In the genomic region with DNA sequence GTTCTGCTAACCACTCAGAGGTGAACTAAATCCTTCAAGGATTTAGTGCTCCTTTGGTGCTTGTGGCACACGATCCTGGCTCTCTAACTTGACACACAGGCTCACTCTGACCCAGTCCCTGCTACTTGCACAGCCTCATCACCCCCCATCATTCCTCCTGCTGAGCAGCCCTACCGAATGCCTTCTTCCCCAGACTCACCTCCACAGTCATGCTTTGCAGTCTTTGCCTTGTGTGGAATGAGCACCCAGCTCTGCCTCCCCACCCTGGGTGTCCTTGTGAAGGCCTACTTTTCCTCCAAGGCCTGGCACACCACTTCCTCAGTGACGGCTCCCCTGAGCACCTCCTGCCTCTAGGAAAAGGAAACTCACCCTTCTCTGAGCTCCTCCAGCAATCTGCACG, we compare ENCODE assay signal across 25 cellular contexts. TPM values are rescaled to one million over a fixed set of nuclear protein-coding genes. Genes with fewer than 3 reads are reported as not detected.
DNase-seq lines count a peak whose midpoint lies in the region; ATAC-seq, FAIRE-seq and TF ChIP-seq lines count a peak whose summit lies in the region.
"Had no signal": no experiment of that assay in that cellular context is flagged by ENCODE, and none has a peak within 500 bp of the region (broad histone marks: within the 10 kb centered on the region; RNA-seq: fewer than 3 reads in every experiment).

No MANE protein-coding gene starts in this region.

- intact Hi-C loops in CD4-positive, alpha-beta T cell (cut with DNase I, micrococcal nuclease) = no loop called here

- no peaks in the 10 kb centered on the region for H3K27me3 ChIP-seq in CD4-positive, alpha-beta T cell (ENCODE audit: control insufficient read depth, insufficient read depth, low read length)
- no peaks in the 10 kb centered on the region for H3K27me3 ChIP-seq in small intestine (ENCODE audit: control insufficient read depth in 2 of 2, insufficient read depth in 2 of 2, low read length in 2 of 2)
- H3K27me3 ChIP-seq: cardiac muscle cell, uterus had no signal

- no peaks in the 10 kb centered on the region for H3K4me1 ChIP-seq in small intestine (ENCODE audit: control insufficient read depth in 2 of 2, insufficient read depth in 1 of 2, low read depth in 1 of 2, low read length in 1 of 2)
- H3K4me1 ChIP-seq: uterus had no signal

- no peaks in the 10 kb centered on the region for H3K36me3 ChIP-seq in small intestine (ENCODE audit: control insufficient read depth in 2 of 2, insufficient read depth in 2 of 2, low read length in 2 of 2)
- H3K36me3 ChIP-seq: cardiac muscle cell, uterus had no signal

- H3K4me3 Mint-ChIP-seq in activated CD8-positive, alpha-beta memory T cell treated with anti-CD3 and anti-CD28 coated beads, Interleukin-2, amount 10 ng/mL, durations not matched to agents 7 days and 5 days = peak overlapping the region; percentile 51
- H3K4me3 Mint-ChIP-seq in CD4-positive, alpha-beta T cell = no peak overlapping the region
- H3K4me3 Mint-ChIP-seq: CD14-positive monocyte, immature natural killer cell had no signal

- no peak overlapping the region for H3K4me3 ChIP-seq in small intestine (ENCODE audit: low read depth in 1 of 2, low read length in 2 of 2)
- H3K4me3 ChIP-seq: cardiac muscle cell, uterus had no signal

- ATAC-seq in activated CD8-positive, alpha-beta memory T cell treated with anti-CD3 and anti-CD28 coated beads, Interleukin-2, amount 10 ng/mL, durations not matched to agents 7 days and 5 days = no peak
- no peak for ATAC-seq in CD4-positive, alpha-beta T cell (ENCODE audit: poor library complexity)
- ATAC-seq: left ventricle myocardium superior had no signal

- H3K27me3 Mint-ChIP-seq in activated CD8-positive, alpha-beta memory T cell treated with anti-CD3 and anti-CD28 coated beads, Interleukin-2, amount 10 ng/mL, durations not matched to agents 7 days and 5 days = no peaks in the 10 kb centered on the region
- no peaks in the 10 kb centered on the region for H3K27me3 Mint-ChIP-seq in CD4-positive, alpha-beta T cell

- CTCF ChIA-PET in activated CD8-positive, alpha-beta memory T cell treated with anti-CD3 and anti-CD28 coated beads, Interleukin-2, amount 10 ng/mL, durations not matched to agents 7 days and 5 days (lab: Charles Lee) = interaction anchor here (1.6 to 21.6 kb wide), 4 partner anchors 8 to 54 kb away, joined by 5 to 541 read pairs (median 148); partner anchors contain the start of genes CIDEB, DHRS1, LTB4R and LTB4R2
- CTCF ChIA-PET in CD4-positive, alpha-beta T cell (lab: Charles Lee) = interaction anchor here (0.9 to 1.9 kb wide), 2 partner anchors 57 to 187 kb away, joined by 3 to 5 read pairs; partner anchors contain the start of gene CIDEB

- H3K9me3 Mint-ChIP-seq in activated CD8-positive, alpha-beta memory T cell treated with anti-CD3 and anti-CD28 coated beads, Interleukin-2, amount 10 ng/mL, durations not matched to agents 7 days and 5 days (ENCODE audit: low read depth) = no peaks in the 10 kb centered on the region
- no peaks in the 10 kb centered on the region for H3K9me3 Mint-ChIP-seq in CD4-positive, alpha-beta T cell
- H3K9me3 Mint-ChIP-seq: CD14-positive monocyte, immature natural killer cell had no signal

- DNase-seq in activated CD8-positive, alpha-beta memory T cell treated with anti-CD3 and anti-CD28 coated beads, Interleukin-2, amount 10 ng/mL, durations not matched to agents 7 days and 5 days = no peak
- DNase-seq in activated CD8-positive, alpha-beta memory T cell treated with anti-CD3 and anti-CD28 coated beads, Interleukin-2, amount 50 U/mL, for 4 hours = no peak
- DNase-seq in CD4-positive, alpha-beta T cell = peak in 1 of 10 experiments; percentile 25
- DNase-seq in UCSD-AML1 (lab: John Stamatoyannopoulos, UW; ENCODE audit: unreplicated experiment) (peak; percentile 49), mesenteric fat pad (ENCODE audit: low spot score) (peak; percentile 82), NCI-H1105 (lab: John Stamatoyannopoulos, UW) (no peak), small intestine (no peak)
- DNase-seq in stimulated activated CD4-positive, alpha-beta T cell treated with anti-CD3 and anti-CD28 coated beads, Interleukin-4, amount 100 ng/mL, for 4 hours = no peak
- DNase-seq: activated CD4-positive, alpha-beta T cell treated with anti-CD3 and anti-CD28 coated beads for 4 hours; amniotic stem cell; DMS 273 treated with DMSO at 0.1 percent for 48 hours; immature natural killer cell; left ventricle myocardium superior; NCI-H1436; NCI-H524; nucleus accumbens; SK-N-SH; substantia nigra; uterus had no signal

- POLR2A ChIA-PET in CD4-positive, alpha-beta T cell (lab: Charles Lee) = interaction anchor here (3.6 kb wide), 1 partner anchor 8 kb away, joined by 20 read pairs; the partner anchor contains the start of gene TINF2

- FAIRE-seq in small intestine (lab: Jason Lieb, UNC) = no peak
- FAIRE-seq: G401.6, RCC 7860, TTC549 had no signal

- no peak for TF ChIP-seq CTCF in CD4-positive, alpha-beta T cell (IDR thresholded peaks at IDR 0.05)

- peaks cover 50% of the 10 kb centered on the region for H3K4me1 Mint-ChIP-seq in activated CD8-positive, alpha-beta memory T cell treated with anti-CD3 and anti-CD28 coated beads, Interleukin-2, amount 10 ng/mL, durations not matched to agents 7 days and 5 days
- peaks cover 21% of the 10 kb centered on the region for H3K4me1 Mint-ChIP-seq in CD4-positive, alpha-beta T cell (ENCODE audit: low read depth)

- H3K27ac Mint-ChIP-seq in activated CD8-positive, alpha-beta memory T cell treated with anti-CD3 and anti-CD28 coated beads, Interleukin-2, amount 10 ng/mL, durations not matched to agents 7 days and 5 days = peak overlapping the region; percentile 57
- peak overlapping the region; percentile 57 for H3K27ac Mint-ChIP-seq in CD4-positive, alpha-beta T cell

- H3K36me3 Mint-ChIP-seq in activated CD8-positive, alpha-beta memory T cell treated with anti-CD3 and anti-CD28 coated beads, Interleukin-2, amount 10 ng/mL, durations not matched to agents 7 days and 5 days = peaks cover 10% of the 10 kb centered on the region
- H3K36me3 Mint-ChIP-seq in CD4-positive, alpha-beta T cell (ENCODE audit: low read depth) = peaks cover 24% of the 10 kb centered on the region

- H3K9me3 ChIP-seq in CD4-positive, alpha-beta T cell (ENCODE audit: control insufficient read depth, low read length) = no peaks in the 10 kb centered on the region
- no peaks in the 10 kb centered on the region for H3K9me3 ChIP-seq in small intestine (ENCODE audit: control insufficient read depth, low read depth)
- H3K9me3 ChIP-seq: SK-N-SH, uterus had no signal

- H3K27ac ChIP-seq in CD4-positive, alpha-beta T cell (ENCODE audit: low read depth, low read length) = no peak overlapping the region
- H3K27ac ChIP-seq in small intestine (ENCODE audit: low read depth in 1 of 2, low read length in 1 of 2) = no peak overlapping the region
- H3K27ac ChIP-seq: cardiac muscle cell, epithelial cell of prostate, uterus had no signal

- WGBS in small intestine, 3 donors = 62 to 74% (median 68%) methylated on average over 4 of the region's 4 CpGs

RNA-seq across cellular contexts. Expression of gene TINF2, which starts 7.9 kb away (rescaled TPM):
- total RNA-seq in activated CD8-positive, alpha-beta memory T cell treated with anti-CD3 and anti-CD28 coated beads, Interleukin-2, amount 10 ng/mL, durations not matched to agents 7 days and 5 days = 100 to 1,000 TPM; 111 to 130 TPM
- total RNA-seq in CD4-positive, alpha-beta T cell = 100 to 1,000 TPM; 110 to 113 TPM
- 73.3 TPM for total RNA-seq in mesenteric fat pad
- 10 to 100 TPM; 33.5 to 42.4 (median 38.0) TPM for polyA plus RNA-seq in small intestine

RNA-seq across cellular contexts. Expression of gene TGM1, which starts 12.6 kb away (rescaled TPM):
- 1 to 10 TPM; 3.0 to 5.1 TPM for total RNA-seq in activated CD8-positive, alpha-beta memory T cell treated with anti-CD3 and anti-CD28 coated beads, Interleukin-2, amount 10 ng/mL, durations not matched to agents 7 days and 5 days
- total RNA-seq in CD4-positive, alpha-beta T cell = 1 to 10 TPM; 3.5 to 3.9 TPM
- total RNA-seq in mesenteric fat pad = 0.77 TPM
- 1 to 10 TPM; 1.5 to 3.4 (median 1.6) TPM for polyA plus RNA-seq in small intestine
- polyA plus RNA-seq: cardiac muscle cell, CD14-positive monocyte had no signal

RNA-seq across cellular contexts. Expression of gene GMPR2, which starts 17.6 kb away (rescaled TPM):
- 10 to 100 TPM; 70.6 to 71.3 TPM for total RNA-seq in activated CD8-positive, alpha-beta memory T cell treated with anti-CD3 and anti-CD28 coated beads, Interleukin-2, amount 10 ng/mL, durations not matched to agents 7 days and 5 days
- 10 to 100 TPM; 22.2 to 24.8 TPM for total RNA-seq in CD4-positive, alpha-beta T cell
- 46.5 TPM for total RNA-seq in mesenteric fat pad
- polyA plus RNA-seq in small intestine = 10 to 100 TPM; 57.4 to 81.0 (median 71.1) TPM

RNA-seq across cellular contexts. Expression of gene NEDD8, which starts 18.2 kb away (rescaled TPM):
- total RNA-seq in activated CD8-positive, alpha-beta memory T cell treated with anti-CD3 and anti-CD28 coated beads, Interleukin-2, amount 10 ng/mL, durations not matched to agents 7 days and 5 days = 100 to 1,000 TPM; 181 to 205 TPM
- total RNA-seq in CD4-positive, alpha-beta T cell = 10 to 100 TPM; 42.0 to 43.5 TPM
- 169 TPM for total RNA-seq in mesenteric fat pad
- polyA plus RNA-seq in small intestine = 100 to 1,000 TPM; 182 to 225 (median 217) TPM

RNA-seq across cellular contexts. Expression of gene RABGGTA, which starts 21.0 kb away (rescaled TPM):
- total RNA-seq in activated CD8-positive, alpha-beta memory T cell treated with anti-CD3 and anti-CD28 coated beads, Interleukin-2, amount 10 ng/mL, durations not matched to agents 7 days and 5 days = 10 to 100 TPM; 34.3 to 44.6 TPM
- 10 to 100 TPM; 52.3 to 55.2 TPM for total RNA-seq in CD4-positive, alpha-beta T cell
- total RNA-seq in mesenteric fat pad = 17.0 TPM
- 10 to 100 TPM; 27.1 to 58.6 (median 44.9) TPM for polyA plus RNA-seq in small intestine

Comparison
In these comparisons a context has a peak if more than half of its experiments do, and no peak if none do; other contexts are left out.
1. DNase-seq: peak in UCSD-AML1 (single experiment) and mesenteric fat pad (single experiment); none in activated CD8-positive, alpha-beta memory T cell treated with anti-CD3 and anti-CD28 coated beads, Interleukin-2, amount 10 ng/mL, durations not matched to agents 7 days and 5 days (single experiment), activated CD8-positive, alpha-beta memory T cell treated with anti-CD3 and anti-CD28 coated beads, Interleukin-2, amount 50 U/mL, for 4 hours (single experiment), stimulated activated CD4-positive, alpha-beta T cell treated with anti-CD3 and anti-CD28 coated beads, Interleukin-4, amount 100 ng/mL, for 4 hours (0 of 2), NCI-H1105 (single experiment) and small intestine (single experiment).